1 cellular context compared by ENCODE assay signal in genomic region chr1:109091196-109092193, GRCh38.
TF ChIP-seq lines count a peak whose summit lies in the region.

No MANE protein-coding gene starts in this region.

TF ChIP-seq in H1, 55 proteins besides CTCF, POLR2A, EP300 and RAD21:
- TF ChIP-seq SAP30 (IDR thresholded peaks at IDR 0.05; ENCODE audit: insufficient read depth, insufficient replicate concordance, low read length) (peak; percentile 59), RXRA (IDR thresholded peaks at IDR 0.05; ENCODE audit: insufficient read depth, low read depth, low read length) (no peak), CHD1 (IDR thresholded peaks at IDR 0.05; ENCODE audit: low read depth, low read length) (no peak)
